Comparison of ENCODE assay signal across 36 cellular contexts in the genomic region with DNA sequence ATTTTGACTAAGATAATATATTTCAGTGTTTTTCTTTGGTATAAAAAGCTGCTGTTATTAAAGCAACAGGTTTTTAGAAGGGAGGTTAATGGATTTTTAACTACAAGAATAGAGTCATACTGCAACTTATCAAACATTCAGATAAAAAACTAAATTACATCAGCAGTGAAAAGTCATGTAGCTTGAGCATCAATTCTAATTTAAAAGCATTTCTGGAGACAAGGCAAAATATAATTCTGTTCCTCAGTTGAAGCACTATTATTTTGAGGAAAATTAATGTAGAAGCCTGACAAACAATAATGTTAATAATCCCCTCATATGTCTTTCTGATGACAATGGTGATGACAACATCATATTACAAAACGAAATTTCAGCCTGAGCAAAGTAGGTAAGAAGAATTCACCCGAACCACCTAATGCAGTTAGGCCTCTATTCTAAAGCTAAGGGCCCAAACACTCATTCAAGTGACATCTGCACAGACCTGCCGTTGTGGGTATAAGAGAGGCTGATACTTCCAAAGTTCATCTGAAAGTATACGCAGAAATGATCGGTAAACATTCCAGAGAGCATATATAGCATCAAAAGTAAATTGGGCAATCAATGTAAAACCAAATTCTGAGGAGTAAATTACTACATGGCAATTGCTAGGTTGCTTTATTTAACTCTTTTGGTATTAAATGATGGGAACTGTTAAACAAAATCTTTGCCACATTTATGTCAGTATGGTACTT. TPM values are rescaled to one million over a fixed set of nuclear protein-coding genes. Genes with fewer than 3 reads are reported as not detected.
"Had no signal": no experiment of that assay in that cellular context is flagged by ENCODE, and none has a peak within 500 bp of the region (broad histone marks: within the 10 kb centered on the region; RNA-seq: fewer than 3 reads in every experiment).

No MANE protein-coding gene starts in this region.

- H3K4me1 ChIP-seq: adrenal gland, body of pancreas, breast epithelium had no signal

- H3K27ac ChIP-seq: adrenal gland, body of pancreas, brain microvascular endothelial cell, breast epithelium, VCaP had no signal

- DNase-seq: activated B cell treated with CpG ODN at 0.5 μM for 24 hours; activated CD4-positive, alpha-beta memory T cell treated with anti-CD3 and anti-CD28 coated beads for 36 hours; activated CD4-positive, alpha-beta T cell treated with anti-CD3 and anti-CD28 coated beads for 4 hours; activated CD4-positive, alpha-beta T cell treated with anti-CD3 and anti-CD28 coated beads, Interleukin-2, amount 10 ng/mL, durations not matched to agents 24 days and 14 days; activated CD4-positive, alpha-beta T cell treated with anti-CD3 and anti-CD28 coated beads, Interleukin-2, amount 50 U/mL, for 1 hour; activated CD4-positive, alpha-beta T cell treated with anti-CD3 and anti-CD28 coated beads, Interleukin-2, amount 50 U/mL, for 4 hours; activated CD4-positive, CD25-positive, alpha-beta regulatory T cell treated with anti-CD3 and anti-CD28 coated beads, Interleukin-2, amount 50 U/mL, for 72 hours; activated CD8-positive, alpha-beta memory T cell treated with anti-CD3 and anti-CD28 coated beads, Interleukin-2, amount 50 U/mL, for 4 hours; activated CD8-positive, alpha-beta T cell treated with anti-CD3 and anti-CD28 coated beads for 36 hours; activated effector memory CD4-positive, alpha-beta T cell treated with anti-CD3 and anti-CD28 coated beads, Interleukin-2, amount 50 U/mL, for 16 hours; activated gamma-delta T cell treated with Interleukin-2 at 50 U/mL for 16 hours; activated naive CD4-positive, alpha-beta T cell; activated naive CD4-positive, alpha-beta T cell treated with anti-CD3 and anti-CD28 coated beads for 36 hours; activated naive CD4-positive, alpha-beta T cell treated with anti-CD3 and anti-CD28 coated beads, Interleukin-2, amount 50 U/mL, for 16 hours; activated naive CD8-positive, alpha-beta T cell treated with anti-CD3 and anti-CD28 coated beads for 36 hours; activated T-cell treated with anti-CD3 and anti-CD28 coated beads for 4 hours; activated T-cell treated with anti-CD3 and anti-CD28 coated beads, Interleukin-2, amount 50 U/mL, for 1 hour; activated T-cell treated with anti-CD3 and anti-CD28 coated beads, Interleukin-2, amount 50 U/mL, for 4 hours; activated T-cell treated with anti-CD3 and anti-CD28 coated beads, Interleukin-2, amount 50 U/mL, for 72 hours; adrenal gland; amniotic stem cell; aorta; body of pancreas; brain microvascular endothelial cell; central memory CD4-positive, alpha-beta T cell; T-helper 1 cell; T-helper 2 cell; T-helper 9 cell had no signal

- H3K27me3 ChIP-seq: adrenal gland, body of pancreas, brain microvascular endothelial cell, breast epithelium had no signal

- ATAC-seq: activated CD8-positive, alpha-beta T cell treated with anti-CD3 and anti-CD28 coated beads for 36 hours; activated naive CD4-positive, alpha-beta T cell treated with anti-CD3 and anti-CD28 coated beads, Interleukin-2, amount 50 U/mL, for 72 hours; activated T-cell treated with anti-CD3 and anti-CD28 coated beads, Interleukin-2, amount 50 U/mL, for 4 hours; activated T-cell treated with anti-CD3 and anti-CD28 coated beads, Interleukin-2, amount 50 U/mL, for 72 hours; activated T-helper 17 cell treated with anti-CD3 and anti-CD28 coated beads, Interleukin-2, amount 50 U/mL, for 72 hours; body of pancreas had no signal

- H3K36me3 ChIP-seq: adrenal gland, brain microvascular endothelial cell, breast epithelium had no signal

- H3K4me3 ChIP-seq: adrenal gland, body of pancreas, breast epithelium had no signal

- FAIRE-seq: astrocyte, TTC549 had no signal

- H3K9me3 ChIP-seq: adrenal gland, body of pancreas, breast epithelium had no signal

RNA-seq across cellular contexts. Expression of gene ROBO2, which starts 12.8 kb away (rescaled TPM):
- total RNA-seq: activated B cell treated with CpG ODN at 0.5 μM for 24 hours; activated CD4-positive, alpha-beta memory T cell treated with anti-CD3 and anti-CD28 coated beads for 36 hours; activated CD4-positive, alpha-beta T cell treated with anti-CD3 and anti-CD28 coated beads, Interleukin-2, amount 10 ng/mL, durations not matched to agents 24 days and 14 days; activated CD8-positive, alpha-beta memory T cell treated with anti-CD3 and anti-CD28 coated beads for 36 hours; activated CD8-positive, alpha-beta T cell treated with anti-CD3 and anti-CD28 coated beads for 36 hours; activated naive CD4-positive, alpha-beta T cell treated with anti-CD3 and anti-CD28 coated beads for 36 hours; activated naive CD4-positive, alpha-beta T cell treated with anti-CD3 and anti-CD28 coated beads, Interleukin-2, amount 50 U/mL, for 72 hours; activated naive CD8-positive, alpha-beta T cell treated with anti-CD3 and anti-CD28 coated beads for 36 hours; activated T-cell treated with anti-CD3 and anti-CD28 coated beads, Interleukin-2, amount 50 U/mL, for 4 hours; activated T-cell treated with anti-CD3 and anti-CD28 coated beads, Interleukin-2, amount 50 U/mL, for 72 hours; activated T-helper 1 cell treated with anti-CD3 and anti-CD28 coated beads, Interleukin-12 subunit alpha, Interleukin-12 subunit beta, Interleukin-2, Interleukin-4 antibody, amounts not matched to agents 30 ng/mL and 10 ng/mL and 1 ng/mL, durations not matched to agents 14 hours and 24 hours and 36 hours; activated T-helper 17 cell treated with anti-CD3 and anti-CD28 coated beads, Interleukin-2, amount 50 U/mL, for 72 hours had no signal
